ENCODE assay signal across 12 cellular contexts in the genomic region with DNA sequence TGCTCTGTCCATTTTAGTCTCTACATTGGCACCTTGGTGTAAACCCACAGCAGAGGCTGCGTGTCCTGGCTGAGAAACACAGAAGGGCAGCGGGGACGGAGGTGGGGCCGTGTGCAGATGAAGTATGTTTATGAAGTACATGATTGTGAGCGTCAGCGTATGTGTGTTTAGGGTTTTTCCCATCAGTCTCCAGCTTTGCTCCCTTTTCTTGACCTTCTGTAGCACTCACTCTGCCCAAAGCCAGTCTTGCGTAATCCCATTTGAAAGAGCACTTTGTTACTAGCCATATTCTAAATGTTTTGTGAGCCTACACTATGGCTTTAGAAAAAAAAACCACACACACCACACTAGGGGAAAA.
DNase-seq lines count a peak whose midpoint lies in the region; ATAC-seq and TF ChIP-seq lines count a peak whose summit lies in the region.
"Had no signal": no experiment of that assay in that cellular context is flagged by ENCODE, and none has a peak within 500 bp of the region (broad histone marks: within the 10 kb centered on the region; RNA-seq: fewer than 3 reads in every experiment).

No MANE protein-coding gene starts in this region.

- peaks cover 2% of the 10 kb centered on the region for H3K27me3 Mint-ChIP-seq in memory B cell
- H3K27me3 Mint-ChIP-seq in activated CD4-positive, alpha-beta memory T cell treated with anti-CD3 and anti-CD28 coated beads, Interleukin-2, amount 10 ng/mL, durations not matched to agents 7 days and 5 days = peaks cover 3% of the 10 kb centered on the region

- DNase-seq in right cardiac atrium (no peak), left ventricle myocardium superior (no peak), choroid plexus epithelial cell (ENCODE audit: low read depth) (peak; percentile 30), memory B cell (ENCODE audit: low spot score in 2 of 2) (no peak), NCI-H526 treated with DMSO at 0.1 percent for 48 hours (lab: John Stamatoyannopoulos, UW) (no peak)
- no peak for DNase-seq in activated CD4-positive, alpha-beta memory T cell treated with anti-CD3 and anti-CD28 coated beads, Interleukin-2, amount 10 ng/mL, durations not matched to agents 7 days and 5 days
- DNase-seq: AML-193, cerebellar nuclear complex had no signal

- POLR2A ChIA-PET in activated CD4-positive, alpha-beta memory T cell treated with anti-CD3 and anti-CD28 coated beads, Interleukin-2, amount 10 ng/mL, durations not matched to agents 7 days and 5 days (lab: Charles Lee) = no interaction called here

- peaks cover 3% of the 10 kb centered on the region for H3K9me3 ChIP-seq in right cardiac atrium (ENCODE audit: control insufficient read depth, low read length)

- peak overlapping the region; percentile 21 for H3K4me3 ChIP-seq in right cardiac atrium (ENCODE audit: low read length)
- H3K4me3 ChIP-seq in choroid plexus epithelial cell (ENCODE audit: low read depth, low read length) = peak overlapping the region; percentile 42

- no peak for TF ChIP-seq CTCF in choroid plexus epithelial cell (conservative IDR thresholded peaks at IDR 0.05; ENCODE audit: low read depth, low read length)

- H3K4me1 Mint-ChIP-seq in memory B cell = peaks cover 4% of the 10 kb centered on the region
- no peaks in the 10 kb centered on the region for H3K4me1 Mint-ChIP-seq in activated CD4-positive, alpha-beta memory T cell treated with anti-CD3 and anti-CD28 coated beads, Interleukin-2, amount 10 ng/mL, durations not matched to agents 7 days and 5 days

- H3K27ac Mint-ChIP-seq in memory B cell = no peak overlapping the region
- H3K27ac Mint-ChIP-seq in activated CD4-positive, alpha-beta memory T cell treated with anti-CD3 and anti-CD28 coated beads, Interleukin-2, amount 10 ng/mL, durations not matched to agents 7 days and 5 days = no peak overlapping the region

- intact Hi-C loops in right cardiac atrium (cut with DNase I) (no loop called here), left ventricle myocardium superior (cut with micrococcal nuclease) (no loop called here)

- WGBS in right cardiac atrium = 11% methylated on average over 7 of the region's 7 CpGs

- ATAC-seq in right cardiac atrium (no peak), left ventricle myocardium superior (no peak), memory B cell (ENCODE audit: low read depth) (peak; percentile 30), HG02759 (IDR thresholded peaks at IDR 0.05; ENCODE audit: unreplicated experiment) (no peak), HG03045 (IDR thresholded peaks at IDR 0.05; ENCODE audit: unreplicated experiment) (no peak)
- ATAC-seq: Panc1 had no signal

- peak overlapping the region; percentile 58 for H3K4me3 Mint-ChIP-seq in memory B cell
- H3K4me3 Mint-ChIP-seq in activated CD4-positive, alpha-beta memory T cell treated with anti-CD3 and anti-CD28 coated beads, Interleukin-2, amount 10 ng/mL, durations not matched to agents 7 days and 5 days = no peak overlapping the region

- no peak overlapping the region for H3K27ac ChIP-seq in right cardiac atrium (ENCODE audit: low read length)
- H3K27ac ChIP-seq: KMS-11 had no signal

- peaks cover 6% of the 10 kb centered on the region for H3K9me3 Mint-ChIP-seq in memory B cell
- peaks cover 12% of the 10 kb centered on the region for H3K9me3 Mint-ChIP-seq in activated CD4-positive, alpha-beta memory T cell treated with anti-CD3 and anti-CD28 coated beads, Interleukin-2, amount 10 ng/mL, durations not matched to agents 7 days and 5 days

- H3K4me1 ChIP-seq in right cardiac atrium (ENCODE audit: control insufficient read depth, insufficient read depth, low read length) = no peaks in the 10 kb centered on the region

- no peaks in the 10 kb centered on the region for H3K27me3 ChIP-seq in right cardiac atrium (ENCODE audit: control insufficient read depth, insufficient read depth)

- H3K36me3 Mint-ChIP-seq in memory B cell = no peaks in the 10 kb centered on the region
- H3K36me3 Mint-ChIP-seq in activated CD4-positive, alpha-beta memory T cell treated with anti-CD3 and anti-CD28 coated beads, Interleukin-2, amount 10 ng/mL, durations not matched to agents 7 days and 5 days (ENCODE audit: low read depth) = no peaks in the 10 kb centered on the region

- CTCF ChIA-PET in activated CD4-positive, alpha-beta memory T cell treated with anti-CD3 and anti-CD28 coated beads, Interleukin-2, amount 10 ng/mL, durations not matched to agents 7 days and 5 days (lab: Charles Lee) = no interaction called here
